Comparison of ENCODE assay signal across 29 cellular contexts in genomic region chr2:129300456-129300855, GRCh38.
"Had no signal": no experiment of that assay in that cellular context is flagged by ENCODE, and none has a peak within 500 bp of the region (broad histone marks: within the 10 kb centered on the region; RNA-seq: fewer than 3 reads in every experiment).

No MANE protein-coding gene starts in this region.

- H3K27ac ChIP-seq: cardiac muscle cell, WERI-Rb-1 had no signal

- ATAC-seq: activated CD4-positive, alpha-beta T cell treated with anti-CD3 and anti-CD28 coated beads for 36 hours; activated CD4-positive, CD25-positive, alpha-beta regulatory T cell treated with anti-CD3 and anti-CD28 coated beads, Interleukin-2, amount 50 U/mL, for 24 hours; activated CD8-positive, alpha-beta memory T cell treated with anti-CD3 and anti-CD28 coated beads, Interleukin-2, amount 10 ng/mL, durations not matched to agents 7 days and 5 days; activated CD8-positive, alpha-beta T cell treated with anti-CD3 and anti-CD28 coated beads, Interleukin-2, amount 10 ng/mL, durations not matched to agents 7 days and 5 days; activated naive CD8-positive, alpha-beta T cell treated with anti-CD3 and anti-CD28 coated beads, Interleukin-2, amount 50 U/mL, for 24 hours; WTC11 had no signal

- H3K27me3 ChIP-seq: ascending aorta, cardiac muscle cell had no signal

- H3K36me3 ChIP-seq: ascending aorta, cardiac muscle cell, WERI-Rb-1 had no signal

- DNase-seq: activated CD4-positive, alpha-beta memory T cell treated with anti-CD3 and anti-CD28 coated beads, Interleukin-2, amount 10 ng/mL, durations not matched to agents 7 days and 5 days; activated CD4-positive, alpha-beta T cell treated with anti-CD3 and anti-CD28 coated beads for 1 hour; activated CD4-positive, alpha-beta T cell treated with anti-CD3 and anti-CD28 coated beads for 36 hours; activated CD4-positive, alpha-beta T cell treated with anti-CD3 and anti-CD28 coated beads for 48 hours; activated CD4-positive, alpha-beta T cell treated with anti-CD3 and anti-CD28 coated beads, Interleukin-2, amount 10 ng/mL, durations not matched to agents 7 days and 5 days; activated CD4-positive, alpha-beta T cell treated with anti-CD3 and anti-CD28 coated beads, Interleukin-2, amount 50 U/mL, for 48 hours; activated CD4-positive, CD25-positive, alpha-beta regulatory T cell; activated CD8-positive, alpha-beta memory T cell treated with anti-CD3 and anti-CD28 coated beads for 24 hours; activated CD8-positive, alpha-beta memory T cell treated with anti-CD3 and anti-CD28 coated beads, Interleukin-2, amount 10 ng/mL, durations not matched to agents 7 days and 5 days; activated CD8-positive, alpha-beta memory T cell treated with anti-CD3 and anti-CD28 coated beads, Interleukin-2, amount 50 U/mL, for 48 hours; activated CD8-positive, alpha-beta T cell treated with anti-CD3 and anti-CD28 coated beads, Interleukin-2, amount 10 ng/mL, durations not matched to agents 7 days and 5 days; activated effector memory CD4-positive, alpha-beta T cell treated with Interleukin-2 at 50 U/mL for 16 hours; activated gamma-delta T cell; activated naive CD4-positive, alpha-beta T cell treated with anti-CD3 and anti-CD28 coated beads, Interleukin-2, amount 10 ng/mL, durations not matched to agents 7 days and 5 days; activated naive CD4-positive, alpha-beta T cell treated with Interleukin-2 at 50 U/mL for 16 hours; activated naive CD8-positive, alpha-beta T cell treated with anti-CD3 and anti-CD28 coated beads, Interleukin-2, amount 10 ng/mL, durations not matched to agents 7 days and 5 days; activated naive CD8-positive, alpha-beta T cell treated with anti-CD3 and anti-CD28 coated beads, Interleukin-2, amount 50 U/mL, for 24 hours; activated T-cell treated with anti-CD3 and anti-CD28 coated beads, Interleukin-2, amount 50 U/mL, for 24 hours; activated T-cell treated with anti-CD3 and anti-CD28 coated beads, Interleukin-2, amount 50 U/mL, for 48 hours; amygdala; caudate nucleus; T-helper 1 cell; T-helper 2 cell; T-helper 9 cell; WERI-Rb-1 had no signal

- H3K9me3 ChIP-seq: ascending aorta had no signal

- H3K4me3 ChIP-seq: ascending aorta, cardiac muscle cell had no signal
